In the genomic region with DNA sequence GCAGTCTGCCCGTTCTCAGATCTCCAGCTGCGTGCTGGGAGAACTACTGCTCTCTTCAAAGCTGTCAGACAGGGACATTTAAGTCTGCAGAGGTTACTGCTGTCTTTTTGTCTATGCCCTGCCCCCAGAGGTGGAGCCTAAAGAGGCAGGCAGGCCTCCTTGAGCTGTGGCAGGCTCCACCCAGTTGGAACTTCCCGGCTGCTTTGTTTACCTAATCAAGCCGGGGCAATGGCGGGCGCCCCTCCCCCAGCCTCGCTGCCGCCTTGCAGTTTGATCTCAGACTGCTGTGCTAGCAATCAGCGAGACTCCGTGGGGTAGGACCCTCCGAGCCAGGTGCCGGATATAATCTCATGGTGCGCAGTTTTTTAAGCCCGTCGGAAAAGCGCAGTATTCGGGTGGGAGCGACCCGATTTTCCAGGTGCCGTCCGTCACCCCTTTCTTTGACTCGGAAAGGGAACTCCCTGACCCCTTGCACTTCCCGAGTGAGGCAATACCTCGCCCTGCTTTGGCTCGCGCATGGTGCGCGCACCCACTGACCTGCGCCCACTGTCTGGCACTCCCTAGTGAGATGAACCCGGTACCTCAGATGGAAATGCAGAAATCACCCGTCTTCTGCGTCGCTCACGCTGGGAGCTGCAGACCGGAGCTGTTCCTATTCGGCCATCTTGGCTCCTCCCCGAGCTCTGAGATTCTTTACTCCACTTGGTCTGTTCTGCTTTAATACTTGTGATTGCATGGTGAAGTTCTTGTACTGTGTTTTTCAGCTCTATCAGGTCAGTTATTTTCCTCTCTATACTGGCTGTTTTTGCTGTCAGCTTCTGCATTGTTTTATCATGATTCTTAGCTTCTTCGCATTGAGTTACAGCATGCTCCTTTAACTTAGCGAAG, we compare ENCODE assay signal across 7 cellular contexts.
DNase-seq lines count a peak whose midpoint lies in the region; TF ChIP-seq lines count a peak whose summit lies in the region.
"Not testable (repeated sequence)": the region's sequence is repeated elsewhere in the genome, so short reads cannot be mapped to it uniquely, and the experiment has no call there.

No MANE protein-coding gene starts in this region.

- not testable (repeated sequence) for H3F3A ChIP-seq in neural progenitor cell (ENCODE audit: low read depth)

- not testable (repeated sequence) for H3K36me3 ChIP-seq in HUES48 (ENCODE audit: control insufficient read depth, insufficient read depth, low read length); iPS-15b (ENCODE audit: control insufficient read depth, insufficient read depth, low read length); neural progenitor cell

- H3K9me3 Mint-ChIP-seq in Calu3 (ENCODE audit: low read depth, unreplicated experiment); activated naive CD4-positive, alpha-beta T cell treated with anti-CD3 and anti-CD28 coated beads, Interleukin-2, amount 10 ng/mL, durations not matched to agents 7 days and 5 days; neural progenitor cell: not testable (repeated sequence)

- not testable (repeated sequence) for BruUV-seq in Calu3 (replicated peaks; lab: Mats Ljungman, UMichigan)

- not testable (repeated sequence) for H3K79me2 ChIP-seq in neural progenitor cell (ENCODE audit: low read depth)

- not testable (repeated sequence) for TF ChIP-seq CTCF in Calu3 (IDR thresholded peaks at IDR 0.05; ENCODE audit: unreplicated experiment); neural progenitor cell (IDR thresholded peaks at IDR 0.05)

- H3K9me3 ChIP-seq in HUES48 (ENCODE audit: control insufficient read depth, insufficient read depth, low read length); iPS-15b (ENCODE audit: control insufficient read depth, insufficient read depth, low read length); neural progenitor cell (ENCODE audit: low read depth): not testable (repeated sequence)

- H3K27ac ChIP-seq in HUES48 (ENCODE audit: low read depth, low read length); neural progenitor cell: not testable (repeated sequence)

- not testable (repeated sequence) for H3K27ac Mint-ChIP-seq in Calu3 (ENCODE audit: unreplicated experiment); activated naive CD4-positive, alpha-beta T cell treated with anti-CD3 and anti-CD28 coated beads, Interleukin-2, amount 10 ng/mL, durations not matched to agents 7 days and 5 days
- peak overlapping the region; percentile 23 for H3K27ac Mint-ChIP-seq in neural progenitor cell

- H4K20me1 ChIP-seq in neural progenitor cell (ENCODE audit: low read depth), result not testable (repeated sequence)

- H3K4me2 ChIP-seq in neural progenitor cell, result not testable (repeated sequence)

- not testable (repeated sequence) for H3K4me3 Mint-ChIP-seq in Calu3 (ENCODE audit: low read depth, unreplicated experiment); activated naive CD4-positive, alpha-beta T cell treated with anti-CD3 and anti-CD28 coated beads, Interleukin-2, amount 10 ng/mL, durations not matched to agents 7 days and 5 days; neural progenitor cell

- DNase-seq in Calu3 (peak; percentile 17), NCI-H526 (lab: John Stamatoyannopoulos, UW) (peak; percentile 37 to 62), SHP77 treated with DMSO at 0.1 percent for 48 hours (lab: John Stamatoyannopoulos, UW) (peak; percentile 10), neural progenitor cell (ENCODE audit: low spot score) (peak; percentile 43)
- peak; percentile 28 for DNase-seq in activated naive CD4-positive, alpha-beta T cell treated with anti-CD3 and anti-CD28 coated beads, Interleukin-2, amount 10 ng/mL, durations not matched to agents 7 days and 5 days

- not testable (repeated sequence) for H3K27me3 ChIP-seq in HUES48 (ENCODE audit: control insufficient read depth, insufficient read depth, low read length); iPS-15b (ENCODE audit: control insufficient read depth, insufficient read depth, low read length); neural progenitor cell

- not testable (repeated sequence) for H3K4me1 Mint-ChIP-seq in Calu3 (ENCODE audit: low read depth, unreplicated experiment); activated naive CD4-positive, alpha-beta T cell treated with anti-CD3 and anti-CD28 coated beads, Interleukin-2, amount 10 ng/mL, durations not matched to agents 7 days and 5 days; neural progenitor cell

- H3K4me3 ChIP-seq in HUES48 (ENCODE audit: low read depth, low read length), result peak overlapping the region; percentile 48; the same call in 1 of the 2 replicates
- peak overlapping the region; percentile 46 for H3K4me3 ChIP-seq in iPS-15b (ENCODE audit: low read depth, low read length)
- H3K4me3 ChIP-seq in neural progenitor cell, result not testable (repeated sequence)

- intact Hi-C loops in Calu3 (cut with micrococcal nuclease; ENCODE audit: unreplicated experiment), result not testable (repeated sequence)

- H2AFZ ChIP-seq in neural progenitor cell (replicated peaks), result peak overlapping the region; percentile 63

- peaks cover 28% of the 10 kb centered on the region for H3K27me3 Mint-ChIP-seq in Calu3 (ENCODE audit: unreplicated experiment)
- H3K27me3 Mint-ChIP-seq in activated naive CD4-positive, alpha-beta T cell treated with anti-CD3 and anti-CD28 coated beads, Interleukin-2, amount 10 ng/mL, durations not matched to agents 7 days and 5 days, result peaks cover 24% of the 10 kb centered on the region
- H3K27me3 Mint-ChIP-seq in neural progenitor cell (ENCODE audit: insufficient read depth, low read depth), result not testable (repeated sequence)

- not testable (repeated sequence) for H3K36me3 Mint-ChIP-seq in Calu3 (ENCODE audit: insufficient read depth, unreplicated experiment); activated naive CD4-positive, alpha-beta T cell treated with anti-CD3 and anti-CD28 coated beads, Interleukin-2, amount 10 ng/mL, durations not matched to agents 7 days and 5 days; neural progenitor cell

- CTCF ChIA-PET in Calu3 (lab: Charles Lee), result interaction anchor here (0.6 kb wide), 1 partner anchor 1512 kb away, joined by 3 read pairs; no protein-coding TSS in a partner anchor
- CTCF ChIA-PET in activated naive CD4-positive, alpha-beta T cell treated with anti-CD3 and anti-CD28 coated beads, Interleukin-2, amount 10 ng/mL, durations not matched to agents 7 days and 5 days (lab: Charles Lee), result not testable (repeated sequence)

- not testable (repeated sequence) for H3K4me1 ChIP-seq in HUES48 (ENCODE audit: control insufficient read depth, insufficient read depth, low read length); iPS-15b (ENCODE audit: control insufficient read depth, insufficient read depth, low read length); neural progenitor cell

- H3K9ac ChIP-seq in HUES48 (ENCODE audit: low read depth, low read length); neural progenitor cell: not testable (repeated sequence)
- peak overlapping the region; percentile 47 for H3K9ac ChIP-seq in iPS-15b (ENCODE audit: low read depth, low read length)
